Comparison of ENCODE assay signal across 15 cellular contexts in genomic region chr13:76012091-76012721, GRCh38.
DNase-seq lines count a peak whose midpoint lies in the region; ATAC-seq and TF ChIP-seq lines count a peak whose summit lies in the region.
"Had no signal": no experiment of that assay in that cellular context is flagged by ENCODE, and none has a peak within 500 bp of the region (broad histone marks: within the 10 kb centered on the region; RNA-seq: fewer than 3 reads in every experiment).

No MANE protein-coding gene starts in this region.

- no peaks in the 10 kb centered on the region for H3K9me3 Mint-ChIP-seq in HFFc6
- H3K9me3 Mint-ChIP-seq: CD4-positive, CD25-positive, alpha-beta regulatory T cell; T-helper 2 cell treated with Interferon-gamma antibody and Interleukin-4, amounts not matched to agents 5 μg/mL and 100 μg/mL, for 36 hours had no signal

- peak; percentile 50 for DNase-seq in HFFc6
- DNase-seq in ascending aorta (ENCODE audit: low spot score in 2 of 2) = no peak
- peak; percentile 61 for DNase-seq in kidney epithelial cell (ENCODE audit: low read depth)
- no peak for DNase-seq in upper lobe of left lung
- no peak for DNase-seq in activated effector memory CD4-positive, alpha-beta T cell treated with anti-CD3 and anti-CD28 coated beads, Interleukin-2, amount 50 U/mL, for 16 hours
- DNase-seq in DMS 273 treated with DMSO at 0.1 percent for 48 hours (lab: John Stamatoyannopoulos, UW) = no peak
- no peak for DNase-seq in SK-N-DZ (ENCODE audit: low spot score)
- DNase-seq: amniotic stem cell; CD4-positive, CD25-positive, alpha-beta regulatory T cell; islet precursor cell; naive B cell; NCI-H1417 treated with DMSO at 0.1 percent for 48 hours; NCI-H524 had no signal

- no peak for TF ChIP-seq POLR2A in upper lobe of left lung (IDR thresholded peaks at IDR 0.05)

- H3K9me3 ChIP-seq in ascending aorta (no peaks in the 10 kb centered on the region), upper lobe of left lung (no peaks in the 10 kb centered on the region)
- H3K9me3 ChIP-seq: vagina had no signal

- H3K27ac Mint-ChIP-seq in HFFc6 = peak overlapping the region; percentile 31; the same call in 1 of the 2 replicates
- H3K27ac Mint-ChIP-seq: CD4-positive, CD25-positive, alpha-beta regulatory T cell; naive B cell; T-helper 2 cell treated with Interferon-gamma antibody and Interleukin-4, amounts not matched to agents 5 μg/mL and 100 μg/mL, for 36 hours had no signal

- no peaks in the 10 kb centered on the region for H3K36me3 ChIP-seq in ascending aorta
- no peaks in the 10 kb centered on the region for H3K36me3 ChIP-seq in kidney epithelial cell (ENCODE audit: control insufficient read depth, insufficient read depth, low read length)
- no peaks in the 10 kb centered on the region for H3K36me3 ChIP-seq in upper lobe of left lung
- H3K36me3 ChIP-seq: vagina had no signal

- 0 out of 2 replicates have a peak overlapping the region, but pooled peaks have one; percentile 3 for H3K4me3 Mint-ChIP-seq in HFFc6
- H3K4me3 Mint-ChIP-seq: CD4-positive, CD25-positive, alpha-beta regulatory T cell; naive B cell; T-helper 2 cell treated with Interferon-gamma antibody and Interleukin-4, amounts not matched to agents 5 μg/mL and 100 μg/mL, for 36 hours had no signal

- H3K36me3 Mint-ChIP-seq in HFFc6 (ENCODE audit: low read depth) = no peaks in the 10 kb centered on the region
- H3K36me3 Mint-ChIP-seq: CD4-positive, CD25-positive, alpha-beta regulatory T cell; naive B cell had no signal

- 56 to 64% methylated on average over 2 of the region's 2 CpGs for whole genome bisulfite sequencing in upper lobe of left lung, 2 donors

- H3K27me3 ChIP-seq in ascending aorta (no peaks in the 10 kb centered on the region), kidney epithelial cell (ENCODE audit: control insufficient read depth, insufficient read depth, low read length) (no peaks in the 10 kb centered on the region), upper lobe of left lung (no peaks in the 10 kb centered on the region)
- H3K27me3 ChIP-seq: vagina had no signal

- H3K27me3 Mint-ChIP-seq in HFFc6 (ENCODE audit: insufficient read depth) = no peaks in the 10 kb centered on the region
- H3K27me3 Mint-ChIP-seq: CD4-positive, CD25-positive, alpha-beta regulatory T cell; naive B cell had no signal

- H3K4me1 ChIP-seq in ascending aorta (peaks cover 0 to 20% of the 10 kb centered on the region in 2 donors), upper lobe of left lung (peaks cover 7 to 18% (median 10%) of the 10 kb centered on the region in 4 donors)
- H3K4me1 ChIP-seq: vagina had no signal

- intact Hi-C loops in ascending aorta (cut with DNase I) = loop anchor here (10.0 kb wide), 3 partner anchors 137 to 873 kb away; partner anchors contain the start of gene KCTD12

- peak in 1 of 4 donors; percentile 28 for TF ChIP-seq EP300 in upper lobe of left lung (IDR thresholded peaks at IDR 0.05)

- H3K4me3 ChIP-seq in ascending aorta (no peak overlapping the region), kidney epithelial cell (ENCODE audit: low read depth, low read length) (no peak overlapping the region), upper lobe of left lung (no peak overlapping the region)
- H3K4me3 ChIP-seq: vagina had no signal

- ATAC-seq in upper lobe of left lung (ENCODE audit: low FRiP score in 2 of 2) = peak; percentile 36 to 64

- TF ChIP-seq CTCF in HFFc6 (IDR thresholded peaks at IDR 0.05) = no peak
- TF ChIP-seq CTCF in ascending aorta (IDR thresholded peaks at IDR 0.05) = no peak
- no peak for TF ChIP-seq CTCF in kidney epithelial cell (IDR thresholded peaks at IDR 0.05; ENCODE audit: insufficient read depth, low read length, poor library complexity, severe bottlenecking)
- no peak for TF ChIP-seq CTCF in upper lobe of left lung (IDR thresholded peaks at IDR 0.05)

- peaks cover 56% of the 10 kb centered on the region for H3K4me1 Mint-ChIP-seq in HFFc6 (ENCODE audit: low read depth)
- H3K4me1 Mint-ChIP-seq: CD4-positive, CD25-positive, alpha-beta regulatory T cell; naive B cell had no signal

- peak overlapping the region; percentile 57 to 63 for H3K27ac ChIP-seq in ascending aorta
- no peak overlapping the region for H3K27ac ChIP-seq in upper lobe of left lung
- H3K27ac ChIP-seq: vagina had no signal

Comparison
In these comparisons a context has a peak if more than half of its experiments do, and no peak if none do; other contexts are left out.
1. DNase-seq: peak in HFFc6 (single experiment) and kidney epithelial cell (single experiment); none in ascending aorta (0 of 2), upper lobe of left lung (0 of 2), activated effector memory CD4-positive, alpha-beta T cell treated with anti-CD3 and anti-CD28 coated beads, Interleukin-2, amount 50 U/mL, for 16 hours (single experiment), DMS 273 treated with DMSO at 0.1 percent for 48 hours (single experiment) and SK-N-DZ (single experiment).
2. H3K27ac ChIP-seq: peak in ascending aorta (2 of 2); none in upper lobe of left lung (0 of 4).